8 cellular contexts compared by ENCODE assay signal in genomic region chr16:30335598-30336474, GRCh38. TPM values are rescaled to one million over a fixed set of nuclear protein-coding genes. Genes with fewer than 3 reads are reported as not detected.
DNase-seq lines count a peak whose midpoint lies in the region; ATAC-seq, FAIRE-seq and TF ChIP-seq lines count a peak whose summit lies in the region.

No MANE protein-coding gene starts in this region.

- ATAC-seq in GM19463 (IDR thresholded peaks at IDR 0.05; ENCODE audit: unreplicated experiment) (peak; percentile 7), HG02884 (IDR thresholded peaks at IDR 0.05; ENCODE audit: unreplicated experiment) (no peak)

- peaks cover 43% of the 10 kb centered on the region for H3K4me1 ChIP-seq in BLaER1
- H3K4me1 ChIP-seq in KMS-11 (ENCODE audit: low read depth, poor library complexity, severe bottlenecking) = peaks cover 14% of the 10 kb centered on the region
- H3K4me1 ChIP-seq in kidney (ENCODE audit: control insufficient read depth in 1 of 2, insufficient read depth in 1 of 2, low read depth in 1 of 2, low read length in 2 of 2) = peaks cover 5% of the 10 kb centered on the region in 2 donors
- H3K4me1 ChIP-seq in stomach smooth muscle (ENCODE audit: control insufficient read depth, insufficient read depth, low read length) = peaks cover 10% of the 10 kb centered on the region

- H3K4me3 ChIP-seq in BLaER1 = peak overlapping the region; percentile 81
- no peak overlapping the region for H3K4me3 ChIP-seq in KMS-11 (IDR thresholded peaks at IDR 0.05; ENCODE audit: insufficient read depth, low read depth, low read length)
- H3K4me3 ChIP-seq in kidney (ENCODE audit: low read length in 2 of 2) = peak overlapping the region; percentile 63 to 66
- H3K4me3 ChIP-seq in stomach smooth muscle (ENCODE audit: low read length in 2 of 2) = peak overlapping the region; percentile 64 to 76

- intact Hi-C loops in kidney (cut with DNase I) = no loop called here

- peaks cover 6% of the 10 kb centered on the region; the same call in 1 of the 2 replicates for H4K20me1 ChIP-seq in BLaER1
- no peaks in the 10 kb centered on the region for H4K20me1 ChIP-seq in KMS-11 (ENCODE audit: insufficient read depth)

- FAIRE-seq in kidney (lab: Jason Lieb, UNC) = no peak

- no peak for TF ChIP-seq CTCF in KMS-11 (conservative IDR thresholded peaks at IDR 0.05; ENCODE audit: low read depth, low read length)
- TF ChIP-seq CTCF in kidney (IDR thresholded peaks at IDR 0.05; ENCODE audit: borderline replicate concordance, extremely low read depth, insufficient read depth) = no peak

- no peaks in the 10 kb centered on the region for H3K36me3 ChIP-seq in BLaER1
- H3K36me3 ChIP-seq in KMS-11 (ENCODE audit: insufficient read depth) = no peaks in the 10 kb centered on the region
- no peaks in the 10 kb centered on the region for H3K36me3 ChIP-seq in kidney (ENCODE audit: control insufficient read depth in 1 of 2, insufficient read depth in 2 of 2, low read length in 2 of 2)
- no peaks in the 10 kb centered on the region for H3K36me3 ChIP-seq in stomach smooth muscle (ENCODE audit: control insufficient read depth in 2 of 2, insufficient read depth in 2 of 2, low read length in 2 of 2)

- H3K9ac ChIP-seq in BLaER1 (peak overlapping the region; percentile 86), KMS-11 (peak overlapping the region; percentile 67), kidney (ENCODE audit: low read length in 2 of 2) (peak overlapping the region; percentile 55 to 58), stomach smooth muscle (ENCODE audit: low read length in 2 of 2) (peak overlapping the region; percentile 64 to 74)

- peaks cover 15% of the 10 kb centered on the region; the same call in 1 of the 2 replicates for H3K79me2 ChIP-seq in KMS-11 (ENCODE audit: insufficient read depth, low read depth)

- H2AFZ ChIP-seq in KMS-11 (ENCODE audit: low read depth) = peak overlapping the region; percentile 60; the same call in 1 of the 2 replicates

- H3K9me3 ChIP-seq in BLaER1 = no peaks in the 10 kb centered on the region
- no peaks in the 10 kb centered on the region for H3K9me3 ChIP-seq in kidney (ENCODE audit: control insufficient read depth in 1 of 2, low read length in 2 of 2)
- H3K9me3 ChIP-seq in stomach smooth muscle (ENCODE audit: control insufficient read depth in 2 of 2, low read length in 2 of 2) = no peaks in the 10 kb centered on the region

- DNase-seq in amniotic epithelial cell (ENCODE audit: low read depth) = peak; percentile 41
- DNase-seq in kidney = no peak
- DNase-seq in NCI-H146 treated with DMSO at 0.1 percent for 48 hours (lab: John Stamatoyannopoulos, UW; ENCODE audit: unreplicated experiment) = no peak

- H3K4me2 ChIP-seq in BLaER1 (peak overlapping the region; percentile 81), KMS-11 (peak overlapping the region; percentile 90)

- H3K27me3 ChIP-seq in BLaER1 = no peaks in the 10 kb centered on the region
- H3K27me3 ChIP-seq in KMS-11 (ENCODE audit: insufficient read depth, low read depth) = no peaks in the 10 kb centered on the region
- no peaks in the 10 kb centered on the region for H3K27me3 ChIP-seq in stomach smooth muscle (ENCODE audit: control insufficient read depth in 1 of 2, insufficient read depth in 2 of 2, low read length in 2 of 2)

- H3K27ac ChIP-seq in BLaER1 (peak overlapping the region; percentile 84), KMS-11 (peak overlapping the region; percentile 78; the same call in 1 of the 2 replicates), kidney (ENCODE audit: low read depth in 2 of 2, low read length in 2 of 2) (peak overlapping the region; percentile 47 to 57), stomach smooth muscle (ENCODE audit: low read length) (peak overlapping the region; percentile 53)

RNA-seq across cellular contexts. Expression of gene CD2BP2, which starts 19.3 kb away (rescaled TPM):
- total RNA-seq in kidney = 68.1 TPM
- 61.8 TPM for polyA plus RNA-seq in kidney (ENCODE audit: insufficient read depth, low read depth, low replicate concordance)

RNA-seq across cellular contexts. Expression of gene TBC1D10B, which starts 34.5 kb away (rescaled TPM):
- total RNA-seq in kidney = 32.7 TPM
- polyA plus RNA-seq in kidney (ENCODE audit: insufficient read depth, low read depth, low replicate concordance) = 30.1 TPM

RNA-seq across cellular contexts. Expression of gene MYL11, which starts 38.8 kb away (rescaled TPM):
- total RNA-seq in kidney = not detected
- polyA plus RNA-seq in kidney (ENCODE audit: insufficient read depth, low read depth, low replicate concordance) = 2.3 TPM

RNA-seq across cellular contexts. Expression of gene SEPTIN1, which starts 46.5 kb away (rescaled TPM):
- total RNA-seq in kidney = 12.8 TPM
- 5.0 TPM for polyA plus RNA-seq in kidney (ENCODE audit: insufficient read depth, low read depth, low replicate concordance)

RNA-seq across cellular contexts. Expression of gene ZNF48, which starts 59.4 kb away (rescaled TPM):
- total RNA-seq in kidney = 9.7 TPM
- polyA plus RNA-seq in kidney (ENCODE audit: insufficient read depth, low read depth, low replicate concordance) = 6.9 TPM
